In the genomic region with DNA sequence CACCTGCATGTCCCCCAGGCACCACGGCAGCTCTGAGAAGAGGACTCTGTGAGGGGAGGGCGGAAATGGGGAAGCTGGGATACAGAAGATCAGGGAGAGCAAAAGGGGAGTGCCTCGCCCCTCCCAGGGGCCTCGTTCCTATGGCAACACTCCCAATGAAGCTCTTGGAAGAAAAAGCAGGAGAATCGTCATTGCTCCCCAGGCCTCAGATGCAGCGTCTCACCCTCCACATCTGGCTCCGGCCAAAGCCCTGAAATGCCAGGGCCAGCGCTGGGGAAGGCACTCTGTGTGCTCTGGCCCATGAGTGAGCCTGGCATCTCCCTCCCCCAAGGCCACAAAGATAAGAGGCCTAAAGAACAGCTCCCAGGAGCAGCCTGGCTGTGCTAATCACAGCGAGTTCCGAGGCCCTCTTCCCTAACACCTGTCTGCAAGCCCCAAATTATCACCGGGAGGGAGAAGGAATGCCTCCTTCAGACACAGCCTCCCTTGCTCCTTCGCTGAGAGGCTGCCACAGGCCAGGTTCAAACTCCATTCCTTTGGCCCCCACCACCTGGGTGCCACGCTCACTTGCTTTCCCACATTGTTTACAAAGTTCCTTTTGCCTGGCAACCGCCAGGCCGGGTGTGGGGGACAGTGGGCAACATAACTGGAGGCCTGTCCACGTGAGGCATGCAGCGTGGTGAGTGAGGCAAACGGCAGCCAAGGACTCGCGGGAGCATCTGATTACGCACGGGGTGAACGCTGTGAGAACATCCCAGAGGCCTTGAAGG, we compare ENCODE assay signal across 9 cellular contexts. TPM values are rescaled to one million over a fixed set of nuclear protein-coding genes. Genes with fewer than 3 reads are reported as not detected.
DNase-seq lines count a peak whose midpoint lies in the region; ATAC-seq, FAIRE-seq and TF ChIP-seq lines count a peak whose summit lies in the region.
"Had no signal": no experiment of that assay in that cellular context is flagged by ENCODE, and none has a peak within 500 bp of the region (broad histone marks: within the 10 kb centered on the region; RNA-seq: fewer than 3 reads in every experiment).

No MANE protein-coding gene starts in this region.

- no peak for TF ChIP-seq EP300 in K562 (IDR thresholded peaks at IDR 0.05; ENCODE audit: low read length)

- no peak for TF ChIP-seq CTCF in K562 (IDR thresholded peaks at IDR 0.05 in 2 of 3, conservative IDR thresholded peaks at IDR 0.05 in 1 of 3; ENCODE audit: insufficient read depth in 2 of 3, low read depth in 1 of 3, low read length in 3 of 3)
- TF ChIP-seq CTCF in keratinocyte (optimal IDR thresholded peaks at IDR 0.05 in 1 of 3, IDR thresholded peaks at IDR 0.05 in 1 of 3, conservative IDR thresholded peaks at IDR 0.05 in 1 of 3; ENCODE audit: extremely low read depth in 1 of 3, insufficient read depth in 2 of 3, low read length in 3 of 3): no peak

- H3K27me3 ChIP-seq in HUES64 (ENCODE audit: insufficient read depth, low read length) (no peaks in the 10 kb centered on the region), K562 (ENCODE audit: control insufficient read depth in 2 of 2, insufficient read depth in 2 of 2, low read length in 2 of 2) (no peaks in the 10 kb centered on the region), keratinocyte (ENCODE audit: control insufficient read depth, extremely low read depth, insufficient read depth, low read length) (no peaks in the 10 kb centered on the region), small intestine (ENCODE audit: control insufficient read depth in 2 of 2, insufficient read depth in 2 of 2, low read length in 2 of 2) (no peaks in the 10 kb centered on the region)

- peak overlapping the region; percentile 75 for H2AFZ ChIP-seq in K562 (ENCODE audit: low read depth, low read length)
- no peak overlapping the region for H2AFZ ChIP-seq in keratinocyte (ENCODE audit: control insufficient read depth, low read length)

- H3K4me2 ChIP-seq in K562 (ENCODE audit: insufficient read depth, low read length): peak overlapping the region; percentile 70
- peak overlapping the region; percentile 51 for H3K4me2 ChIP-seq in keratinocyte (ENCODE audit: control insufficient read depth, extremely low read depth, insufficient read depth, low read depth, low read length)

- TF ChIP-seq RAD21 in K562 (CRISPR knock-in tag; conservative IDR thresholded peaks at IDR 0.05 in 1 of 2, IDR thresholded peaks at IDR 0.05 in 1 of 2): no peak

- intact Hi-C loops in K562 (cut with micrococcal nuclease): loop anchor here (5.0 kb wide), 1 partner anchor 85 kb away; no protein-coding TSS in a partner anchor

- POLR2A ChIA-PET in K562 (lab: Yijun Ruan, JAX): interaction anchor here (0.8 to 1.9 kb wide), 10 partner anchors 9 to 83 kb away, joined by 3 to 15 read pairs (median 4); partner anchors contain the start of gene ECE1

- dilution Hi-C loops in keratinocyte (cut with MboI; ENCODE audit: extremely low pct_ligation_motif_present, low sequenced_read_pairs): no loop called here

- no peak for FAIRE-seq in K562 (lab: Jason Lieb, UNC)
- no peak for FAIRE-seq in keratinocyte (lab: Jason Lieb, UNC)
- FAIRE-seq in small intestine (lab: Jason Lieb, UNC): no peak
- FAIRE-seq: endometrium had no signal

- H3K4me3 ChIP-seq in HUES64 (ENCODE audit: low read length) (0 out of 2 replicates have a peak overlapping the region, but pooled peaks have one; percentile 7), K562 (peak overlapping the region; percentile 29), keratinocyte (ENCODE audit: control insufficient read depth in 2 of 3, extremely low read depth in 1 of 3, insufficient read depth in 2 of 3, low read depth in 1 of 3, low read length in 3 of 3) (peak overlapping the region in 1 of 3 experiments; percentile 30), small intestine (ENCODE audit: low read depth in 1 of 2, low read length in 2 of 2) (no peak overlapping the region)

- H4K20me1 ChIP-seq in K562 (replicated peaks; ENCODE audit: control insufficient read depth, insufficient read depth, low read length) (no peaks in the 10 kb centered on the region), keratinocyte (ENCODE audit: control insufficient read depth, extremely low read depth, insufficient read depth, low read length) (no peaks in the 10 kb centered on the region)

- 60% methylated on average over 23 of the region's 23 CpGs for WGBS in HUES64
- WGBS in K562 (ENCODE audit: insufficient coverage, low coverage, missing lambda C conversion rate): 34% methylated on average over 23 of the region's 23 CpGs
- 19 to 39% (median 33%) methylated on average over 23 of the region's 23 CpGs for WGBS in small intestine, 3 donors

- H3K4me1 ChIP-seq in HUES64 (ENCODE audit: insufficient read depth, low read length) (peaks cover 21% of the 10 kb centered on the region), K562 (replicated peaks in 1 of 2; ENCODE audit: control insufficient read depth in 2 of 2, insufficient read depth in 2 of 2, low read length in 2 of 2) (peaks cover 33 to 45% of the 10 kb centered on the region in 2 experiments), keratinocyte (ENCODE audit: control insufficient read depth, extremely low read depth, insufficient read depth, low read length) (peaks cover 34% of the 10 kb centered on the region), small intestine (ENCODE audit: control insufficient read depth in 2 of 2, insufficient read depth in 1 of 2, low read depth in 1 of 2, low read length in 1 of 2) (peaks cover 0 to 13% of the 10 kb centered on the region in 2 donors)

- H3K9ac ChIP-seq in HUES64 (ENCODE audit: low read depth, low read length) (peak overlapping the region; percentile 68), K562 (ENCODE audit: insufficient read depth in 1 of 2, low read depth in 2 of 2, low read length in 2 of 2) (peak overlapping the region; percentile 32 to 77), keratinocyte (ENCODE audit: control insufficient read depth, extremely low read depth, insufficient read depth, low read length) (peak overlapping the region; percentile 42)

- H3K27ac ChIP-seq in HUES64 (ENCODE audit: low read depth, low read length) (peak overlapping the region; percentile 68), K562 (ENCODE audit: extremely low read depth, low read depth, low read length) (peak overlapping the region; percentile 77), keratinocyte (ENCODE audit: control insufficient read depth, insufficient read depth, low read length) (peak overlapping the region; percentile 65), small intestine (ENCODE audit: low read depth in 1 of 2, low read length in 1 of 2) (peak overlapping the region; percentile 52 to 94)

- H3K36me3 ChIP-seq in HUES64 (ENCODE audit: insufficient read depth, low read length) (peaks cover 10% of the 10 kb centered on the region; the same call in 1 of the 2 replicates), K562 (ENCODE audit: control insufficient read depth, insufficient read depth, low read length) (peaks cover under 1% of the 10 kb centered on the region; the same call in 1 of the 3 replicates), keratinocyte (ENCODE audit: control insufficient read depth in 2 of 2, extremely low read depth in 1 of 2, insufficient read depth in 2 of 2, low read length in 2 of 2) (peaks cover 9% of the 10 kb centered on the region in 2 experiments), small intestine (ENCODE audit: control insufficient read depth in 2 of 2, insufficient read depth in 2 of 2, low read length in 2 of 2) (peaks cover 3 to 11% of the 10 kb centered on the region in 2 donors)

- H3K79me2 ChIP-seq in K562 (ENCODE audit: control insufficient read depth, insufficient read depth, low read length) (no peaks in the 10 kb centered on the region; the same call in 2 of the 3 replicates), keratinocyte (ENCODE audit: control insufficient read depth, insufficient read depth, low read length) (no peaks in the 10 kb centered on the region)

- no peak for TF ChIP-seq POLR2A in K562 (conservative IDR thresholded peaks at IDR 0.05)

- in situ Hi-C loops in K562 (cut with MboI): no loop called here

- TSS peak; percentile 54 for BruUV-seq in K562 (replicated peaks; lab: Mats Ljungman, UMichigan)

- CTCF ChIA-PET in K562 (lab: Yijun Ruan, JAX; ENCODE audit: low intra/inter-chr PET ratio): no interaction called here

- H3K9me1 ChIP-seq in K562 (ENCODE audit: control insufficient read depth, insufficient read depth, low read length): peaks cover 3% of the 10 kb centered on the region
- H3K9me1 ChIP-seq in keratinocyte (ENCODE audit: control insufficient read depth, extremely low read depth, insufficient read depth, low read length): no peaks in the 10 kb centered on the region

- H3K9me3 ChIP-seq in HUES64 (ENCODE audit: insufficient read depth, low read depth, low read length) (no peaks in the 10 kb centered on the region), K562 (replicated peaks; ENCODE audit: control insufficient read depth, insufficient read depth, low read depth, low read length) (no peaks in the 10 kb centered on the region; the same call in 1 of the 2 replicates), keratinocyte (ENCODE audit: control insufficient read depth, low read depth, low read length) (no peaks in the 10 kb centered on the region), small intestine (ENCODE audit: control insufficient read depth, low read depth) (no peaks in the 10 kb centered on the region)

- ATAC-seq in K562: peak; percentile 60
- no peak for ATAC-seq in HG02973 (IDR thresholded peaks at IDR 0.05; ENCODE audit: unreplicated experiment)
- no peak for ATAC-seq in HG02588 (IDR thresholded peaks at IDR 0.05; ENCODE audit: unreplicated experiment)

- DNase-seq in AG08395 (ENCODE audit: low spot score) (peak; percentile 79), K562 (ENCODE audit: extremely low read depth in 1 of 4, low spot score in 3 of 4) (peak; percentile 53 to 74 (median 64)), keratinocyte (ENCODE audit: low read depth, low spot score) (no peak), small intestine (peak; percentile 56), KG1 (lab: John Stamatoyannopoulos, UW) (no peak)

RNA-seq across cellular contexts. Expression of gene ECE1, which starts 27.8 kb away (rescaled TPM):
- polyA plus RNA-seq in HUES64 (2013, experiment 1 of 2): 29.4 TPM
- polyA plus RNA-seq in HUES64 (2013, experiment 2 of 2): 36.1 TPM
- total RNA-seq in K562 (2011; cell fraction: chromatin; rRNA removed; ENCODE audit: low replicate concordance): 46.9 and 72.4 TPM in 2 replicates
- 41.5 and 47.5 TPM in 2 replicates for total RNA-seq in K562 (2011; cell fraction: nucleolus; rRNA removed)
- total RNA-seq in K562 (2011; cell fraction: nucleoplasm; rRNA removed): 38.9 and 42.0 TPM in 2 replicates
- total RNA-seq in K562 (2014; rRNA removed) (18.8 and 21.3 TPM in 2 replicates), K562 (2014; rRNA removed; fragmentation: Illumina TruSeq; extraction: Trizol) (11.0 and 14.5 TPM in 2 replicates), K562 (2015; rRNA removed; fragmentation: Illumina TruSeq; extraction: Trizol) (5.3 and 6.9 TPM in 2 replicates), K562 (2021) (31.6 and 34.8 TPM in 2 replicates)
- polyA plus RNA-seq in K562 (2011; rRNA removed) (10.3 and 26.8 TPM in 2 replicates), K562 (2014; fragmentation: Illumina TruSeq; extraction: Trizol) (29.7 and 30.8 TPM in 2 replicates), K562 (2014; fragmentation: Nextera tagmentation; extraction: Ambion mirVana) (under 1 TPM; 0.56 to 0.61 TPM), K562 (2014; rRNA removed) (10.1 and 12.1 TPM in 2 replicates), keratinocyte (30.9 to 59.1 TPM (median 55.5 TPM) in 3 replicates), small intestine (10 to 100 TPM; 20.8 to 58.1 (median 22.7) TPM)
- 5.5 and 9.8 TPM in 2 replicates for polyA plus RNA-seq in K562 (2011; cell fraction: cytosol; rRNA removed)
- 12.7 and 17.7 TPM in 2 replicates for polyA plus RNA-seq in K562 (2011; cell fraction: nucleus; rRNA removed)
- polyA plus RNA-seq in K562 (2012): 20.2 and 46.9 TPM in 2 replicates
- 9.1 and 14.0 TPM in 2 replicates for polyA minus RNA-seq in K562 (2011; rRNA and poly(A)+ RNA removed)
- polyA minus RNA-seq in K562 (2011; cell fraction: cytosol; rRNA and poly(A)+ RNA removed): 9.9 and 13.4 TPM in 2 replicates
- 9.1 and 11.0 TPM in 2 replicates for polyA minus RNA-seq in K562 (2011; cell fraction: nucleus; rRNA and poly(A)+ RNA removed)
- polyA plus RNA-seq in keratinocyte (2011; ENCODE audit: low read depth): 25.1 TPM
- 27.2 and 30.0 TPM in 2 replicates for polyA plus RNA-seq in keratinocyte (2011; cell fraction: cytosol; rRNA removed)
- polyA plus RNA-seq in keratinocyte (2011; cell fraction: nucleus; rRNA removed): 101 and 110 TPM in 2 replicates
- polyA plus RNA-seq in keratinocyte (2012; ENCODE audit: low replicate concordance): 28.3 and 58.7 TPM in 2 replicates
- 30.9 to 124 TPM (median 45.5 TPM) in 3 replicates for polyA minus RNA-seq in keratinocyte
- 38.0 TPM for polyA minus RNA-seq in keratinocyte (2011; cell fraction: cytosol; rRNA and poly(A)+ RNA removed)
- 86.6 and 113 TPM in 2 replicates for polyA minus RNA-seq in keratinocyte (2011; cell fraction: nucleus; rRNA and poly(A)+ RNA removed)

Comparison
In these comparisons a context has a peak if more than half of its experiments do, and no peak if none do; other contexts are left out.
1. DNase-seq: peak in AG08395 (single experiment), K562 (4 of 4) and small intestine (single experiment); none in keratinocyte (single experiment) and KG1 (single experiment).
2. H3K4me3 ChIP-seq: peak in HUES64 (single experiment) and K562 (single experiment); none in small intestine (0 of 2).
3. Peak in every context shown above with its lines, with median percentiles within 50 percentile points of each other: H3K27ac ChIP-seq and H3K9ac ChIP-seq.